15 cellular contexts compared by ENCODE assay signal in the genomic region with DNA sequence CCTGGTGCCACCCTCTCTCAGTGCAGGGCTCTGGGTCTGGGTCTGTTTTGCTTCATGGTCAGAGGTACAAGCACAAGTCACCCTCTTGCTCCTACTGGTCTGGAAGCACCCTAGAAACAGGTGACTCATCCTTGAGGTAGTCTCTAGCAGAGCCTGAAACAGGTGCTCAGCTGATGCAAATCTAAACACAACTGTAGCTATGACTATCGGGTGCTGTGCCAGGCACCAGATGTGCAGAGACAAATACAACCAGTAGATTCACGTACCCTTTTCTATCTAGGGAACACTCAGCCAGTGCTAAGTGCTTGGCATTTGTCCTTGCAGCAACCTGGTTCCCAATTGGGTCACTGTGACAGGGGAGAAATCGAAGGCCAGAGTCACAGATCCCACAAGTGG.
A peak's percentile ranks its signal among the peaks of the same experiment; 100 is the strongest.
DNase-seq lines count a peak whose midpoint lies in the region; ATAC-seq and TF ChIP-seq lines count a peak whose summit lies in the region.
"Had no signal": no experiment of that assay in that cellular context is flagged by ENCODE, and none has a peak within 500 bp of the region (broad histone marks: within the 10 kb centered on the region; RNA-seq: fewer than 3 reads in every experiment).

No MANE protein-coding gene starts in this region.

- CTCF ChIA-PET in activated CD4-positive, alpha-beta T cell treated with anti-CD3 and anti-CD28 coated beads, Interleukin-2, amount 10 ng/mL, durations not matched to agents 7 days and 5 days (lab: Charles Lee), result no interaction called here

- H3K9me2 ChIP-seq in GM23338 (ENCODE audit: insufficient read depth), result no peaks in the 10 kb centered on the region

- H3K27me3 ChIP-seq in lower lobe of right lung (ENCODE audit: low read depth), result no peaks in the 10 kb centered on the region
- H3K27me3 ChIP-seq in GM23338 (ENCODE audit: insufficient read depth), result no peaks in the 10 kb centered on the region
- H3K27me3 ChIP-seq: gastrocnemius medialis, pancreas had no signal

- H3K9me3 ChIP-seq in lower lobe of right lung, result no peaks in the 10 kb centered on the region
- H3K9me3 ChIP-seq: gastrocnemius medialis, pancreas had no signal

- DNase-seq in NAMALWA (ENCODE audit: low spot score) (peak; percentile 42), lower lobe of right lung (no peak), GM23338 (ENCODE audit: low spot score) (no peak), hippocampal formation (lab: John Stamatoyannopoulos, UW) (no peak)
- no peak for DNase-seq in activated CD4-positive, alpha-beta T cell treated with anti-CD3 and anti-CD28 coated beads, Interleukin-2, amount 10 ng/mL, durations not matched to agents 7 days and 5 days
- DNase-seq: activated CD8-positive, alpha-beta memory T cell treated with anti-CD3 and anti-CD28 coated beads for 24 hours; CD4-positive, alpha-beta T cell; gastrocnemius medialis; NCI-H1930; pancreas; stimulated activated naive CD4-positive, alpha-beta T cell had no signal

- no peaks in the 10 kb centered on the region for H3K36me3 ChIP-seq in lower lobe of right lung
- H3K36me3 ChIP-seq in GM23338 (ENCODE audit: insufficient read depth), result no peaks in the 10 kb centered on the region
- H3K36me3 ChIP-seq: gastrocnemius medialis, pancreas had no signal

- H3K27ac ChIP-seq in lower lobe of right lung (no peak overlapping the region), GM23338 (ENCODE audit: low read depth) (no peak overlapping the region)
- H3K27ac ChIP-seq: gastrocnemius medialis, pancreas had no signal

- H3K36me3 Mint-ChIP-seq in GM23338 (ENCODE audit: low read depth), result no peaks in the 10 kb centered on the region
- H3K36me3 Mint-ChIP-seq in activated CD4-positive, alpha-beta T cell treated with anti-CD3 and anti-CD28 coated beads, Interleukin-2, amount 10 ng/mL, durations not matched to agents 7 days and 5 days (ENCODE audit: low read depth), result no peaks in the 10 kb centered on the region

- POLR2A ChIA-PET in activated CD4-positive, alpha-beta T cell treated with anti-CD3 and anti-CD28 coated beads, Interleukin-2, amount 10 ng/mL, durations not matched to agents 7 days and 5 days (lab: Charles Lee), result no interaction called here

- H4K20me1 ChIP-seq in GM23338 (replicated peaks; ENCODE audit: insufficient read depth), result no peaks in the 10 kb centered on the region

- peaks cover 17% of the 10 kb centered on the region for H3K4me1 Mint-ChIP-seq in GM23338
- H3K4me1 Mint-ChIP-seq in activated CD4-positive, alpha-beta T cell treated with anti-CD3 and anti-CD28 coated beads, Interleukin-2, amount 10 ng/mL, durations not matched to agents 7 days and 5 days, result no peaks in the 10 kb centered on the region

- H3F3A ChIP-seq in GM23338 (replicated peaks; ENCODE audit: low read depth), result no peaks in the 10 kb centered on the region

- H3K4me3 Mint-ChIP-seq in GM23338, result no peak overlapping the region
- H3K4me3 Mint-ChIP-seq in activated CD4-positive, alpha-beta T cell treated with anti-CD3 and anti-CD28 coated beads, Interleukin-2, amount 10 ng/mL, durations not matched to agents 7 days and 5 days, result no peak overlapping the region
- H3K4me3 Mint-ChIP-seq: CD4-positive, alpha-beta T cell; T-helper 2 cell treated with Interferon-gamma antibody and Interleukin-4, amounts not matched to agents 5 μg/mL and 100 μg/mL, for 36 hours had no signal

- no peak overlapping the region for H2AFZ ChIP-seq in GM23338

- H3K4me3 ChIP-seq in lower lobe of right lung (no peak overlapping the region), GM23338 (no peak overlapping the region)
- H3K4me3 ChIP-seq: gastrocnemius medialis, pancreas had no signal

- H3K79me2 ChIP-seq in GM23338 (replicated peaks; ENCODE audit: insufficient read depth), result no peaks in the 10 kb centered on the region

- no peaks in the 10 kb centered on the region for H3K4me1 ChIP-seq in lower lobe of right lung
- H3K4me1 ChIP-seq in GM23338 (ENCODE audit: insufficient read depth), result peaks cover 6% of the 10 kb centered on the region; the same call in 1 of the 2 replicates
- H3K4me1 ChIP-seq: pancreas had no signal

- intact Hi-C loops in lower lobe of right lung (cut with DNase I), result no loop called here

- peaks cover 10% of the 10 kb centered on the region for H3K27me3 Mint-ChIP-seq in GM23338 (ENCODE audit: insufficient read depth, low read depth, poor library complexity)
- peaks cover 2% of the 10 kb centered on the region for H3K27me3 Mint-ChIP-seq in activated CD4-positive, alpha-beta T cell treated with anti-CD3 and anti-CD28 coated beads, Interleukin-2, amount 10 ng/mL, durations not matched to agents 7 days and 5 days
- H3K27me3 Mint-ChIP-seq: CD4-positive, alpha-beta T cell had no signal

- no peak overlapping the region for H3K27ac Mint-ChIP-seq in GM23338
- H3K27ac Mint-ChIP-seq in activated CD4-positive, alpha-beta T cell treated with anti-CD3 and anti-CD28 coated beads, Interleukin-2, amount 10 ng/mL, durations not matched to agents 7 days and 5 days, result no peak overlapping the region
- H3K27ac Mint-ChIP-seq: CD4-positive, alpha-beta T cell; T-helper 2 cell treated with Interferon-gamma antibody and Interleukin-4, amounts not matched to agents 5 μg/mL and 100 μg/mL, for 36 hours had no signal

- TF ChIP-seq CTCF in lower lobe of right lung (IDR thresholded peaks at IDR 0.05), result no peak
- no peak for TF ChIP-seq CTCF in GM23338 (conservative IDR thresholded peaks at IDR 0.05; ENCODE audit: low read depth in 2 of 2)

- ATAC-seq in GM18867 (IDR thresholded peaks at IDR 0.05; ENCODE audit: unreplicated experiment), result peak; percentile 94
- peak; percentile 84 for ATAC-seq in HG02571 (IDR thresholded peaks at IDR 0.05; ENCODE audit: unreplicated experiment)
- peak; percentile 9 to 45 for ATAC-seq in lower lobe of right lung
- ATAC-seq in GM23338, result no peak
- ATAC-seq in GM18517 (IDR thresholded peaks at IDR 0.05; ENCODE audit: unreplicated experiment), result no peak
- ATAC-seq: gastrocnemius medialis had no signal

- no peaks in the 10 kb centered on the region for H3K9me3 Mint-ChIP-seq in GM23338
- no peaks in the 10 kb centered on the region for H3K9me3 Mint-ChIP-seq in activated CD4-positive, alpha-beta T cell treated with anti-CD3 and anti-CD28 coated beads, Interleukin-2, amount 10 ng/mL, durations not matched to agents 7 days and 5 days
- H3K9me3 Mint-ChIP-seq: CD4-positive, alpha-beta T cell; T-helper 2 cell treated with Interferon-gamma antibody and Interleukin-4, amounts not matched to agents 5 μg/mL and 100 μg/mL, for 36 hours had no signal

- no peak overlapping the region for H3K4me2 ChIP-seq in GM23338

TF ChIP-seq in GM23338, 12 proteins besides CTCF, POLR2A, EP300 and RAD21:
- TF ChIP-seq EZH2 (IDR thresholded peaks at IDR 0.05; ENCODE audit: low read depth, unreplicated experiment) (no peak), POLR2AphosphoS5 (IDR thresholded peaks at IDR 0.05; ENCODE audit: low read depth) (no peak), CREB1 (CRISPR knock-in tag; IDR thresholded peaks at IDR 0.05; ENCODE audit: low read depth) (no peak), NANOG (IDR thresholded peaks at IDR 0.05; ENCODE audit: borderline replicate concordance) (no peak), EZH2phosphoT487 (IDR thresholded peaks at IDR 0.05; ENCODE audit: unreplicated experiment) (no peak), ZNF331 (CRISPR knock-in tag; IDR thresholded peaks at IDR 0.05; ENCODE audit: low read depth) (no peak), JUNB (IDR thresholded peaks at IDR 0.05; ENCODE audit: unreplicated experiment) (no peak)
- TF ChIP-seq, protein P1, sequence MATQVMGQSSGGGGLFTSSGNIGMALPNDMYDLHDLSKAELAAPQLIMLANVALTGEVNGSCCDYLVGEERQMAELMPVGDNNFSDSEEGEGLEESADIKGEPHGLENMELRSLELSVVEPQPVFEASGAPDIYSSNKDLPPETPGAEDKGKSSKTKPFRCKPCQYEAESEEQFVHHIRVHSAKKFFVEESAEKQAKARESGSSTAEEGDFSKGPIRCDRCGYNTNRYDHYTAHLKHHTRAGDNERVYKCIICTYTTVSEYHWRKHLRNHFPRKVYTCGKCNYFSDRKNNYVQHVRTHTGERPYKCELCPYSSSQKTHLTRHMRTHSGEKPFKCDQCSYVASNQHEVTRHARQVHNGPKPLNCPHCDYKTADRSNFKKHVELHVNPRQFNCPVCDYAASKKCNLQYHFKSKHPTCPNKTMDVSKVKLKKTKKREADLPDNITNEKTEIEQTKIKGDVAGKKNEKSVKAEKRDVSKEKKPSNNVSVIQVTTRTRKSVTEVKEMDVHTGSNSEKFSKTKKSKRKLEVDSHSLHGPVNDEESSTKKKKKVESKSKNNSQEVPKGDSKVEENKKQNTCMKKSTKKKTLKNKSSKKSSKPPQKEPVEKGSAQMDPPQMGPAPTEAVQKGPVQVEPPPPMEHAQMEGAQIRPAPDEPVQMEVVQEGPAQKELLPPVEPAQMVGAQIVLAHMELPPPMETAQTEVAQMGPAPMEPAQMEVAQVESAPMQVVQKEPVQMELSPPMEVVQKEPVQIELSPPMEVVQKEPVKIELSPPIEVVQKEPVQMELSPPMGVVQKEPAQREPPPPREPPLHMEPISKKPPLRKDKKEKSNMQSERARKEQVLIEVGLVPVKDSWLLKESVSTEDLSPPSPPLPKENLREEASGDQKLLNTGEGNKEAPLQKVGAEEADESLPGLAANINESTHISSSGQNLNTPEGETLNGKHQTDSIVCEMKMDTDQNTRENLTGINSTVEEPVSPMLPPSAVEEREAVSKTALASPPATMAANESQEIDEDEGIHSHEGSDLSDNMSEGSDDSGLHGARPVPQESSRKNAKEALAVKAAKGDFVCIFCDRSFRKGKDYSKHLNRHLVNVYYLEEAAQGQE (IDR thresholded peaks at IDR 0.05; ENCODE audit: unreplicated experiment), result no peak

Comparison
In these comparisons a context has a peak if more than half of its experiments do, and no peak if none do; other contexts are left out.
1. ATAC-seq: peak in GM18867 (single experiment), HG02571 (single experiment) and lower lobe of right lung (2 of 2); none in GM23338 (single experiment) and GM18517 (single experiment).